ENCODE assay signal across 15 cellular contexts in genomic region chr20:38453941-38454340, GRCh38. TPM values are rescaled to one million over a fixed set of nuclear protein-coding genes. Genes with fewer than 3 reads are reported as not detected.
A peak's percentile ranks its signal among the peaks of the same experiment; 100 is the strongest.
DNase-seq lines count a peak whose midpoint lies in the region; ATAC-seq and TF ChIP-seq lines count a peak whose summit lies in the region.
"Had no signal": no experiment of that assay in that cellular context is flagged by ENCODE, and none has a peak within 500 bp of the region (broad histone marks: within the 10 kb centered on the region; RNA-seq: fewer than 3 reads in every experiment).

No MANE protein-coding gene starts in this region.

- no peaks in the 10 kb centered on the region for H3K27me3 ChIP-seq in Karpas-422 (ENCODE audit: low read length)
- H3K27me3 ChIP-seq: neural progenitor cell had no signal

- no peaks in the 10 kb centered on the region for H3K9me3 ChIP-seq in Karpas-422 (ENCODE audit: low read length)

- peak overlapping the region; percentile 14 for H3K4me2 ChIP-seq in Karpas-422 (ENCODE audit: low read depth, low read length, poor library complexity, severe bottlenecking)
- H3K4me2 ChIP-seq: neural progenitor cell had no signal

- H3K36me3 ChIP-seq in Karpas-422 (ENCODE audit: insufficient read depth, low read length), result peaks cover 22% of the 10 kb centered on the region
- H3K36me3 ChIP-seq: neural progenitor cell had no signal

- peaks cover 8% of the 10 kb centered on the region for H3K79me2 ChIP-seq in Karpas-422 (ENCODE audit: low read length)

- H3K4me3 ChIP-seq in GM12865 (ENCODE audit: low read depth, low read length), result no peak overlapping the region
- H3K4me3 ChIP-seq in Karpas-422 (ENCODE audit: low read length), result no peak overlapping the region
- H3K4me3 ChIP-seq: neural progenitor cell had no signal

- no peak for ATAC-seq in GM21737 (IDR thresholded peaks at IDR 0.05; ENCODE audit: unreplicated experiment)
- ATAC-seq in HG03520 (IDR thresholded peaks at IDR 0.05; ENCODE audit: unreplicated experiment), result no peak
- ATAC-seq: activated CD8-positive, alpha-beta T cell treated with anti-CD3 and anti-CD28 coated beads, Interleukin-2, amount 10 ng/mL, durations not matched to agents 7 days and 5 days; SK-N-SH treated with all-trans-retinoic acid at 6 μM for 48 hours had no signal

- H3K27ac ChIP-seq in Karpas-422 (ENCODE audit: low read length), result peak overlapping the region; percentile 94
- H3K27ac ChIP-seq: neural progenitor cell had no signal

- no peak overlapping the region for H3K9ac ChIP-seq in Karpas-422 (ENCODE audit: low read length)
- H3K9ac ChIP-seq: neural progenitor cell had no signal

- no peaks in the 10 kb centered on the region for H4K20me1 ChIP-seq in Karpas-422 (ENCODE audit: insufficient read depth, low read depth, low read length)

- peaks cover 55% of the 10 kb centered on the region for H3K4me1 ChIP-seq in Karpas-422 (ENCODE audit: low read length)
- H3K4me1 ChIP-seq: neural progenitor cell had no signal

- H3K9me2 ChIP-seq in Karpas-422 (replicated peaks; ENCODE audit: insufficient read depth, low read length), result no peaks in the 10 kb centered on the region

- no peak overlapping the region for H2AFZ ChIP-seq in Karpas-422 (ENCODE audit: low read length)
- H2AFZ ChIP-seq: neural progenitor cell had no signal

- TF ChIP-seq CTCF in GM12865 (IDR thresholded peaks at IDR 0.05; ENCODE audit: insufficient read depth, low read depth, low read length, missing control alignments) (no peak), GM20000 (IDR thresholded peaks at IDR 0.05; ENCODE audit: extremely low read depth, missing control alignments) (no peak)

- DNase-seq in GM12865 (ENCODE audit: low read depth) (peak; percentile 70), GM20000 (ENCODE audit: low spot score) (peak; percentile 49), Karpas-422 (peak; percentile 87), kidney glomerular epithelial cell (lab: John Stamatoyannopoulos, UW) (peak; percentile 60), UCSD-AML1 (lab: John Stamatoyannopoulos, UW; ENCODE audit: unreplicated experiment) (no peak)
- DNase-seq in stimulated activated CD4-positive, alpha-beta T cell treated with anti-CD3 and anti-CD28 coated beads, Interleukin-4, amount 100 ng/mL, for 1 hour, result no peak
- DNase-seq: activated CD8-positive, alpha-beta T cell treated with anti-CD3 and anti-CD28 coated beads, Interleukin-2, amount 10 ng/mL, durations not matched to agents 7 days and 5 days; CD4-positive, alpha-beta T cell; effector memory CD4-positive, alpha-beta T cell; IMR-90; stimulated activated CD4-positive, alpha-beta T cell treated with anti-CD3 and anti-CD28 coated beads, Interleukin-1b, Interleukin-23, amount 100 ng/mL, for 48 hours had no signal

RNA-seq across cellular contexts. Expression of gene RALGAPB, which starts 18.7 kb away (rescaled TPM):
- total RNA-seq in Karpas-422 (2014; rRNA removed; shearing (Covaris generic); ENCODE audit: low replicate concordance), result 27.2 and 58.6 TPM in 2 replicates

RNA-seq across cellular contexts. Expression of gene SNHG17, which starts 18.8 kb away (rescaled TPM):
- total RNA-seq in Karpas-422 (2014; rRNA removed; shearing (Covaris generic); ENCODE audit: low replicate concordance), result 27.3 and 36.4 TPM in 2 replicates

Comparison
In these comparisons a context has a peak if more than half of its experiments do, and no peak if none do; other contexts are left out.
1. DNase-seq: peak in GM12865 (single experiment), GM20000 (single experiment), Karpas-422 (single experiment) and kidney glomerular epithelial cell (single experiment); none in stimulated activated CD4-positive, alpha-beta T cell treated with anti-CD3 and anti-CD28 coated beads, Interleukin-4, amount 100 ng/mL, for 1 hour (single experiment) and UCSD-AML1 (single experiment).